ENCODE assay signal across 23 cellular contexts in genomic region chr10:60660625-60661024, GRCh38.
"Had no signal": no experiment of that assay in that cellular context is flagged by ENCODE, and none has a peak within 500 bp of the region (broad histone marks: within the 10 kb centered on the region; RNA-seq: fewer than 3 reads in every experiment).

No MANE protein-coding gene starts in this region.

- H3K27ac Mint-ChIP-seq: nephron had no signal

- ATAC-seq: gastroesophageal sphincter, left cardiac atrium, psoas muscle, right lobe of liver had no signal

- H3K4me3 Mint-ChIP-seq: nephron had no signal

- H3K9me3 ChIP-seq: psoas muscle, right lobe of liver, thoracic aorta, transverse colon had no signal

- DNase-seq: dermis blood vessel endothelial cell; esophagus squamous epithelium; foreskin fibroblast; glutamatergic neuron; kidney; left cardiac atrium; left ventricle myocardium inferior; mesenchymal stem cell; midbrain; occipital lobe; psoas muscle; retina; right lobe of liver; stimulated activated CD4-positive, alpha-beta T cell treated with anti-CD3 and anti-CD28 coated beads, Interleukin-2, amount 100 ng/mL, for 24 hours; stimulated activated CD4-positive, alpha-beta T cell treated with anti-CD3 and anti-CD28 coated beads, Interleukin-4, amount 100 ng/mL, for 4 hours; stimulated activated naive CD4-positive, alpha-beta T cell; stomach; substantia nigra; transverse colon had no signal

- H3K27me3 ChIP-seq: esophagus squamous epithelium, gastroesophageal sphincter, right lobe of liver, stomach, transverse colon had no signal

- H3K27ac ChIP-seq: esophagus squamous epithelium, gastroesophageal sphincter, left ventricle myocardium inferior, parathyroid adenoma, psoas muscle, right lobe of liver, stomach, thoracic aorta, transverse colon had no signal

- H3K4me1 Mint-ChIP-seq: nephron had no signal
